In genomic region chr10:9719246-9719645, GRCh38 we compare ENCODE assay signal across 27 cellular contexts.
"Had no signal": no experiment of that assay in that cellular context is flagged by ENCODE, and none has a peak within 500 bp of the region (broad histone marks: within the 10 kb centered on the region; RNA-seq: fewer than 3 reads in every experiment).

No MANE protein-coding gene starts in this region.

- FAIRE-seq: urothelium cell line had no signal

- ATAC-seq: stimulated activated effector memory CD8-positive, alpha-beta T cell treated with anti-CD3 and anti-CD28 coated beads, Interleukin-12 subunit alpha, Interleukin-12 subunit beta, amount 100 ng/mL, for 72 hours; stimulated activated memory B cell treated with anti-CD40 and anti-IgM and Interleukin-4, amounts not matched to agents 10 μg/mL and 1 μg/mL and 100 μg/mL, for 72 hours; stimulated activated naive B cell treated with anti-CD40 and anti-IgM and Interleukin-4, amounts not matched to agents 10 μg/mL and 1 μg/mL and 100 μg/mL, for 72 hours; stimulated activated naive CD8-positive, alpha-beta T cell treated with anti-CD3 and anti-CD28 coated beads, Interleukin-15, amount 100 ng/mL, for 72 hours; stimulated activated naive CD8-positive, alpha-beta T cell treated with anti-CD3 and anti-CD28 coated beads, Interleukin-15, Interleukin-2, amounts not matched to agents 100 U/mL and 50 U/mL, for 24 hours; upper lobe of right lung had no signal

- H3K4me3 ChIP-seq: stomach, suprapubic skin, testis, thoracic aorta, thyroid gland, tibial artery, tibial nerve, transverse colon, upper lobe of left lung, upper lobe of right lung, uterus, vagina had no signal

- H3K36me3 ChIP-seq: stomach, suprapubic skin, thoracic aorta, thyroid gland, tibial artery, tibial nerve, transverse colon, upper lobe of left lung, upper lobe of right lung, uterus, vagina had no signal

- H3K27me3 ChIP-seq: stomach, suprapubic skin, testis, thyroid gland, tibial artery, tibial nerve, transverse colon, upper lobe of left lung, upper lobe of right lung, uterus, vagina had no signal

- H3K9me3 ChIP-seq: suprapubic skin, testis, thoracic aorta, thyroid gland, tibial artery, transverse colon, upper lobe of left lung, upper lobe of right lung, uterus, vagina had no signal

- H3K27ac ChIP-seq: stomach, suprapubic skin, testis, thoracic aorta, thyroid gland, tibial artery, tibial nerve, transverse colon, upper lobe of left lung, upper lobe of right lung, uterus, vagina had no signal

- DNase-seq: stimulated activated CD4-positive, alpha-beta T cell treated with anti-CD3 and anti-CD28 coated beads, Interleukin-2, amount 100 ng/mL, for 48 hours; stimulated activated CD4-positive, alpha-beta T cell treated with anti-CD3 and anti-CD28 coated beads, Interleukin-4, amount 100 ng/mL, for 1 hour; stimulated activated CD4-positive, alpha-beta T cell treated with anti-CD3 and anti-CD28 coated beads, Interleukin-4, amount 100 ng/mL, for 24 hours; stimulated activated CD4-positive, alpha-beta T cell treated with anti-CD3 and anti-CD28 coated beads, Interleukin-4, amount 100 ng/mL, for 4 hours; stimulated activated CD8-positive, alpha-beta memory T cell treated with anti-CD3 and anti-CD28 coated beads, Interleukin-4, amount 100 ng/mL, for 48 hours; stimulated activated naive B cell treated with anti-CD40 and anti-IgM and Interleukin-4, amounts not matched to agents 10 μg/mL and 1 μg/mL and 100 μg/mL, for 72 hours; stimulated activated naive CD4-positive, alpha-beta T cell; stimulated activated naive CD4-positive, alpha-beta T cell treated with Interleukin-2 at 50 U/mL for 16 hours; stimulated activated naive CD8-positive, alpha-beta T cell treated with anti-CD3 and anti-CD28 coated beads, Interleukin-15, amount 100 ng/mL, for 72 hours; stimulated activated naive CD8-positive, alpha-beta T cell treated with anti-CD3 and anti-CD28 coated beads, Interleukin-15, Interleukin-2, amounts not matched to agents 100 U/mL and 50 U/mL, for 24 hours; stomach; substantia nigra; testis; thyroid gland; tibial artery; transverse colon; trophoblast cell; upper lobe of left lung; upper lobe of right lung; uterus had no signal

- H3K4me1 ChIP-seq: stomach, suprapubic skin, testis, thyroid gland, tibial artery, tibial nerve, transverse colon, upper lobe of left lung, upper lobe of right lung, uterus, vagina had no signal
